ENCODE assay signal across 8 cellular contexts in the genomic region with DNA sequence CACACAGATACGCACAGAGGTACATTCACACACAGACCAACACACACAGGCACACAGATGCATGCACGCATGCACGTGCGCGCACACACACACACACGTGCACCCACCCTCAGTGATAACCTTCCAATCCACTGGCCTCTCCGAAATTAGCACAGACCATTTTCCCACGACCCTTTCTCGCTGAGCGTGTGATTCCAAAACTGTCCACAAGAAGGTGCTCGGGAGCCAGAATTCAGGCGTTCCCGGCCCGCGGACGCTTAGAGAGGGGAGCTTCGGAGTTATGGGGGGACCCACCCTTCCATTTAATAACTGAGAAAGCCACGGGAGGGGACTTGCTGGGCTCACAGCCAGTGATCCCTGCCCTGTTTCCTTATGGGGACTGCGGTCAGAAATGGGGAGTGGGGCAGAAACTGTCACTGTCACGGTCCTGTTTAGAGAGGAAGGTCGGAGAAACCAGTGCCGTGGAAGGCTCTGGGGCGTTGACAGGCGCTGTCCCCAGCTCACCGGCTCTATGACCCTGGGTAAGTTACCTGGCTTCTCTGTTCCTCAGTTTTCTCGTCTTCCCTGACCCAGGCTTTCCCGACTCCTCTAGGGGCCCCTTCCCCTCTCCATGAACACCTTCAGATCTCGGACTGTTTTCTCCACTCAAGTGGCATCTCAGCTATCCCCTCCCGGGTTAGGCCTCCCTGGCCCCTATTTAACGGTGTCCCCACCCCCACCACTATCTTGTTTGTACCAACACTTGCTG. TPM values are rescaled to one million over a fixed set of nuclear protein-coding genes. Genes with fewer than 3 reads are reported as not detected.
DNase-seq lines count a peak whose midpoint lies in the region; ATAC-seq and TF ChIP-seq lines count a peak whose summit lies in the region.

No MANE protein-coding gene starts in this region.

- peak overlapping the region; percentile 35 for H3K9ac ChIP-seq in neural cell (ENCODE audit: low read length)

- intact Hi-C loops in Panc1 (cut with micrococcal nuclease; ENCODE audit: unreplicated experiment): loop anchor here (1.0 to 5.0 kb wide), 3 partner anchors 94 to 431 kb away; no protein-coding TSS in a partner anchor
- intact Hi-C loops in activated T-helper 1 cell treated with anti-CD3 and anti-CD28 coated beads, Interleukin-12 subunit alpha, Interleukin-12 subunit beta, Interleukin-2, Interleukin-4 antibody, amounts not matched to agents 30 ng/mL and 10 ng/mL and 1 ng/mL, durations not matched to agents 14 hours and 24 hours and 36 hours (cut with micrococcal nuclease): loop anchor here (1.0 to 2.0 kb wide), 6 partner anchors 34 to 431 kb away; a partner anchor contains a TSS

- no peaks in the 10 kb centered on the region for H3K9me2 ChIP-seq in neural cell (ENCODE audit: insufficient read depth, low read length)

- no peaks in the 10 kb centered on the region for H4K20me1 ChIP-seq in neural cell (ENCODE audit: insufficient read depth)

- no peaks in the 10 kb centered on the region for H3K9me3 ChIP-seq in CD8-positive, alpha-beta memory T cell (ENCODE audit: low read length)
- H3K9me3 ChIP-seq in Panc1 (ENCODE audit: control insufficient read depth, insufficient read depth, low read depth, low read length) (no peaks in the 10 kb centered on the region), neural cell (ENCODE audit: low read length) (no peaks in the 10 kb centered on the region)

- no peaks in the 10 kb centered on the region for H3K9me3 Mint-ChIP-seq in CD8-positive, alpha-beta memory T cell
- H3K9me3 Mint-ChIP-seq in activated T-helper 1 cell treated with anti-CD3 and anti-CD28 coated beads, Interleukin-12 subunit alpha, Interleukin-12 subunit beta, Interleukin-2, Interleukin-4 antibody, amounts not matched to agents 30 ng/mL and 10 ng/mL and 1 ng/mL, durations not matched to agents 14 hours and 24 hours and 36 hours: no peaks in the 10 kb centered on the region
- no peaks in the 10 kb centered on the region for H3K9me3 Mint-ChIP-seq in stimulated activated naive CD8-positive, alpha-beta T cell treated with anti-CD3 and anti-CD28 coated beads, Interleukin-15, Interleukin-2, amounts not matched to agents 100 ng/mL and 50 ng/mL, for 24 hours

- H3F3A ChIP-seq in neural cell (ENCODE audit: insufficient read depth, low read length, poor library complexity, severe bottlenecking): no peaks in the 10 kb centered on the region

- CTCF ChIA-PET in CD8-positive, alpha-beta memory T cell (lab: Charles Lee): interaction anchor here (0.7 to 3.0 kb wide), 36 partner anchors 9 to 1235 kb away, joined by 3 to 17 read pairs (median 4); a partner anchor contains a TSS
- CTCF ChIA-PET in Panc1 (lab: Charles Lee): interaction anchor here (0.5 to 1.7 kb wide), 24 partner anchors 12 to 661 kb away, joined by 3 to 27 read pairs (median 3); no protein-coding TSS in a partner anchor

- no peaks in the 10 kb centered on the region for H3K79me2 ChIP-seq in neural cell (replicated peaks; ENCODE audit: insufficient read depth, low read length)

- in situ Hi-C loops in Panc1 (cut with HindIII; ENCODE audit: low pct_unique_long_range_greater_than_20kb, low sequenced_read_pairs): no loop called here

- BruUV-seq in Panc1 (replicated peaks; lab: Mats Ljungman, UMichigan): no TSS peak

- peak; percentile 57 to 79 (median 59) for DNase-seq in CD8-positive, alpha-beta memory T cell
- DNase-seq in HS-27A (ENCODE audit: low read depth): peak; percentile 30
- peak; percentile 42 for DNase-seq in Panc1 (ENCODE audit: low read depth, low spot score)
- peak; percentile 55 for DNase-seq in activated T-helper 1 cell treated with anti-CD3 and anti-CD28 coated beads, Interleukin-12 subunit alpha, Interleukin-12 subunit beta, Interleukin-2, Interleukin-4 antibody, amounts not matched to agents 30 ng/mL and 10 ng/mL and 1 ng/mL, durations not matched to agents 14 hours and 24 hours and 36 hours (ENCODE audit: low spot score)
- DNase-seq in fibroblast of villous mesenchyme (ENCODE audit: low read depth): peak; percentile 55

- TF ChIP-seq CTCF in Panc1 (IDR thresholded peaks at IDR 0.05) (peak; percentile 76), fibroblast of villous mesenchyme (IDR thresholded peaks at IDR 0.05; ENCODE audit: insufficient read depth, low read depth, low read length) (peak; percentile 97), neural cell (IDR thresholded peaks at IDR 0.05; ENCODE audit: poor library complexity, severe bottlenecking) (peak; percentile 82)

- no peaks in the 10 kb centered on the region for H3K36me3 ChIP-seq in CD8-positive, alpha-beta memory T cell (ENCODE audit: insufficient read depth, low read length)
- H3K36me3 ChIP-seq in Panc1 (ENCODE audit: control insufficient read depth, insufficient read depth, low read length) (no peaks in the 10 kb centered on the region), neural cell (ENCODE audit: insufficient read depth, low read length) (no peaks in the 10 kb centered on the region)

- H3K27me3 ChIP-seq in CD8-positive, alpha-beta memory T cell (ENCODE audit: insufficient read depth, low read length, poor library complexity, severe bottlenecking): peaks cover 9% of the 10 kb centered on the region
- H3K27me3 ChIP-seq in Panc1 (ENCODE audit: control insufficient read depth, insufficient read depth, low read length): peaks cover 6% of the 10 kb centered on the region
- H3K27me3 ChIP-seq in neural cell (ENCODE audit: insufficient read depth, low read depth, low read length): no peaks in the 10 kb centered on the region

- TF ChIP-seq RAD21 in neural cell (conservative IDR thresholded peaks at IDR 0.05): peak; percentile 58

- peaks cover 17 to 27% (median 26%) of the 10 kb centered on the region in 3 donors for H3K4me1 Mint-ChIP-seq in CD8-positive, alpha-beta memory T cell
- H3K4me1 Mint-ChIP-seq in activated T-helper 1 cell treated with anti-CD3 and anti-CD28 coated beads, Interleukin-12 subunit alpha, Interleukin-12 subunit beta, Interleukin-2, Interleukin-4 antibody, amounts not matched to agents 30 ng/mL and 10 ng/mL and 1 ng/mL, durations not matched to agents 14 hours and 24 hours and 36 hours (ENCODE audit: low read depth): peaks cover 12% of the 10 kb centered on the region
- H3K4me1 Mint-ChIP-seq in stimulated activated naive CD8-positive, alpha-beta T cell treated with anti-CD3 and anti-CD28 coated beads, Interleukin-15, Interleukin-2, amounts not matched to agents 100 ng/mL and 50 ng/mL, for 24 hours (ENCODE audit: low read depth): peaks cover 16% of the 10 kb centered on the region

- no peak for TF ChIP-seq EP300 in neural cell (conservative IDR thresholded peaks at IDR 0.05; ENCODE audit: poor library complexity, severe bottlenecking)

- peaks cover 8% of the 10 kb centered on the region for H3K4me1 ChIP-seq in CD8-positive, alpha-beta memory T cell (ENCODE audit: insufficient read depth, low read length)
- no peaks in the 10 kb centered on the region for H3K4me1 ChIP-seq in Panc1 (ENCODE audit: control insufficient read depth, insufficient read depth, low read length)

- ATAC-seq in GM19397 (IDR thresholded peaks at IDR 0.05; ENCODE audit: unreplicated experiment): peak; percentile 42
- ATAC-seq in Panc1: peak; percentile 88

- no peaks in the 10 kb centered on the region for H3K36me3 Mint-ChIP-seq in CD8-positive, alpha-beta memory T cell
- H3K36me3 Mint-ChIP-seq in activated T-helper 1 cell treated with anti-CD3 and anti-CD28 coated beads, Interleukin-12 subunit alpha, Interleukin-12 subunit beta, Interleukin-2, Interleukin-4 antibody, amounts not matched to agents 30 ng/mL and 10 ng/mL and 1 ng/mL, durations not matched to agents 14 hours and 24 hours and 36 hours (ENCODE audit: low read depth): no peaks in the 10 kb centered on the region
- no peaks in the 10 kb centered on the region for H3K36me3 Mint-ChIP-seq in stimulated activated naive CD8-positive, alpha-beta T cell treated with anti-CD3 and anti-CD28 coated beads, Interleukin-15, Interleukin-2, amounts not matched to agents 100 ng/mL and 50 ng/mL, for 24 hours (ENCODE audit: low read depth)

- no peak overlapping the region for H2AFZ ChIP-seq in neural cell (ENCODE audit: low read depth, low read length)

- H3K27ac Mint-ChIP-seq in CD8-positive, alpha-beta memory T cell: peak overlapping the region; percentile 65 to 98 (median 86)
- H3K27ac Mint-ChIP-seq in activated T-helper 1 cell treated with anti-CD3 and anti-CD28 coated beads, Interleukin-12 subunit alpha, Interleukin-12 subunit beta, Interleukin-2, Interleukin-4 antibody, amounts not matched to agents 30 ng/mL and 10 ng/mL and 1 ng/mL, durations not matched to agents 14 hours and 24 hours and 36 hours: no peak overlapping the region
- peak overlapping the region; percentile 67 for H3K27ac Mint-ChIP-seq in stimulated activated naive CD8-positive, alpha-beta T cell treated with anti-CD3 and anti-CD28 coated beads, Interleukin-15, Interleukin-2, amounts not matched to agents 100 ng/mL and 50 ng/mL, for 24 hours

- POLR2A ChIA-PET in CD8-positive, alpha-beta memory T cell (lab: Charles Lee): interaction anchor here (0.6 to 1.0 kb wide), 3 partner anchors 33 to 75 kb away, joined by 3 to 4 read pairs (median 3); a partner anchor contains a TSS
- POLR2A ChIA-PET in Panc1 (lab: Charles Lee): interaction anchor here (0.6 kb wide), 2 partner anchors 76 to 255 kb away, joined by 3 to 15 read pairs; a partner anchor contains a TSS

- peak overlapping the region; percentile 18 for H3K27ac ChIP-seq in CD8-positive, alpha-beta memory T cell (ENCODE audit: low read depth, low read length)
- H3K27ac ChIP-seq in Panc1 (ENCODE audit: low read length): no peak overlapping the region
- H3K27ac ChIP-seq in neural cell (ENCODE audit: low read length): peak overlapping the region; percentile 10

- peak overlapping the region; percentile 43 for H3K4me2 ChIP-seq in neural cell (ENCODE audit: low read length)

- H3K4me3 Mint-ChIP-seq in CD8-positive, alpha-beta memory T cell: peak overlapping the region; percentile 86 to 99 (median 92)
- peak overlapping the region; percentile 84 for H3K4me3 Mint-ChIP-seq in activated T-helper 1 cell treated with anti-CD3 and anti-CD28 coated beads, Interleukin-12 subunit alpha, Interleukin-12 subunit beta, Interleukin-2, Interleukin-4 antibody, amounts not matched to agents 30 ng/mL and 10 ng/mL and 1 ng/mL, durations not matched to agents 14 hours and 24 hours and 36 hours
- H3K4me3 Mint-ChIP-seq in stimulated activated naive CD8-positive, alpha-beta T cell treated with anti-CD3 and anti-CD28 coated beads, Interleukin-15, Interleukin-2, amounts not matched to agents 100 ng/mL and 50 ng/mL, for 24 hours: peak overlapping the region; percentile 84

- H3K4me3 ChIP-seq in CD8-positive, alpha-beta memory T cell (ENCODE audit: low read length): peak overlapping the region; percentile 91
- H3K4me3 ChIP-seq in Panc1 (ENCODE audit: low read depth in 2 of 2, low read length in 2 of 2) (peak overlapping the region; percentile 40 to 75), fibroblast of villous mesenchyme (ENCODE audit: low read depth, low read length) (peak overlapping the region; percentile 57), neural cell (ENCODE audit: low read length) (peak overlapping the region; percentile 58)

- peaks cover 4 to 6% of the 10 kb centered on the region in 2 donors for H3K27me3 Mint-ChIP-seq in CD8-positive, alpha-beta memory T cell
- H3K27me3 Mint-ChIP-seq in activated T-helper 1 cell treated with anti-CD3 and anti-CD28 coated beads, Interleukin-12 subunit alpha, Interleukin-12 subunit beta, Interleukin-2, Interleukin-4 antibody, amounts not matched to agents 30 ng/mL and 10 ng/mL and 1 ng/mL, durations not matched to agents 14 hours and 24 hours and 36 hours (ENCODE audit: insufficient read depth): peaks cover 5% of the 10 kb centered on the region
- peaks cover 5% of the 10 kb centered on the region for H3K27me3 Mint-ChIP-seq in stimulated activated naive CD8-positive, alpha-beta T cell treated with anti-CD3 and anti-CD28 coated beads, Interleukin-15, Interleukin-2, amounts not matched to agents 100 ng/mL and 50 ng/mL, for 24 hours

RNA-seq across cellular contexts. Expression of a gene that starts 33.6 kb away (rescaled TPM):
- total RNA-seq in CD8-positive, alpha-beta memory T cell: 10 to 100 TPM; 17.7 to 18.1 TPM
- 22.4 TPM for polyA plus RNA-seq in CD8-positive, alpha-beta memory T cell
- total RNA-seq in Panc1 (2021; ENCODE audit: unreplicated experiment) (13.4 TPM), fibroblast of villous mesenchyme (14.2 and 14.5 TPM in 2 replicates)
- polyA plus RNA-seq in Panc1 (2012; ENCODE audit: insufficient read length): 23.4 TPM
- total RNA-seq in activated T-helper 1 cell treated with anti-CD3 and anti-CD28 coated beads, Interleukin-12 subunit alpha, Interleukin-12 subunit beta, Interleukin-2, Interleukin-4 antibody, amounts not matched to agents 30 ng/mL and 10 ng/mL and 1 ng/mL, durations not matched to agents 14 hours and 24 hours and 36 hours: 16.3 and 18.2 TPM in 2 replicates
- 2.3 and 3.3 TPM in 2 replicates for polyA plus RNA-seq in neural cell
- 5.9 and 6.6 TPM in 2 replicates for polyA minus RNA-seq in neural cell
